ENCODE assay signal across 1 cellular context in the genomic region with DNA sequence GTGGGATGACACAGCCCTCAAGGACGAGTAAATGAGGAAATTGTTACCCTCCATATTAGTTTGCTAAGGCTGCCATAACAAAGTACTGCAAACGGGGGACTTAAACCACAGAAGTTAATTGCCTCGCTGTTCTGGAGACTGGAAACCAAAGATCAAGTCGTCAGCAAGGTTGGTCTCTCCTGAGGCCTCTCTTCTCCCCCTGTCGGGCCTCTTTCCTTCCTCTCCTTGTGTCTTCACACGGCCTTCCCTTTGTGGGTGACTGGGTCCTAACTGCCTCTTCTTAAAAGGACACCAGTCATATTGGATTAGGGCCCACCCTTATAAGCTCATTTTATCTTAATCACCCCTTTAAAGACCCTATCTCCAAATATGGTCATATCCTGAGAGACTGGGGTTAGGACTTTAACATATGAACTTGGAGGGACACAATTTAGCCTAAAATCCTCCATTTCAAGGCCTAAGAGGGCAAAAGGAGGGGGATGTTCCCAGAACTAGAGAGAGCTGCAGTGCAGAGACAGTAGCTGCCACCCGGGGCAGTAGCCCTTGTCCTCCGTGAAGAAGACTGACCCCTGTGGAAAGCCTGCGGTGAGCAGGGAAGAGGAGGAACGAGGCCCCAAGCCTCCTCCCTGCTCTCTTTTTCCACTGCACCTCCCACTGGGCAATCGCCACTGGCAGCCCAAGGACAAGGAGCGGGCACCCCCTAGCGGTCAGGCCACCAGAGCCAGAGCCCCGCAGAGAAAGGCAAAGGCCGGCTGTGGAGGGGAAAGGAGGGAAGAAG.
TF ChIP-seq lines count a peak whose summit lies in the region.

No MANE protein-coding gene starts in this region.

TF ChIP-seq in K562, 482 proteins besides CTCF, POLR2A, EP300 and RAD21 (continued from another document):
- TF ChIP-seq, protein P1, sequence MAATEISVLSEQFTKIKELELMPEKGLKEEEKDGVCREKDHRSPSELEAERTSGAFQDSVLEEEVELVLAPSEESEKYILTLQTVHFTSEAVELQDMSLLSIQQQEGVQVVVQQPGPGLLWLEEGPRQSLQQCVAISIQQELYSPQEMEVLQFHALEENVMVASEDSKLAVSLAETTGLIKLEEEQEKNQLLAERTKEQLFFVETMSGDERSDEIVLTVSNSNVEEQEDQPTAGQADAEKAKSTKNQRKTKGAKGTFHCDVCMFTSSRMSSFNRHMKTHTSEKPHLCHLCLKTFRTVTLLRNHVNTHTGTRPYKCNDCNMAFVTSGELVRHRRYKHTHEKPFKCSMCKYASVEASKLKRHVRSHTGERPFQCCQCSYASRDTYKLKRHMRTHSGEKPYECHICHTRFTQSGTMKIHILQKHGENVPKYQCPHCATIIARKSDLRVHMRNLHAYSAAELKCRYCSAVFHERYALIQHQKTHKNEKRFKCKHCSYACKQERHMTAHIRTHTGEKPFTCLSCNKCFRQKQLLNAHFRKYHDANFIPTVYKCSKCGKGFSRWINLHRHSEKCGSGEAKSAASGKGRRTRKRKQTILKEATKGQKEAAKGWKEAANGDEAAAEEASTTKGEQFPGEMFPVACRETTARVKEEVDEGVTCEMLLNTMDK (IDR thresholded peaks at IDR 0.05; ENCODE audit: borderline replicate concordance, insufficient read depth, low read depth, low read length, poor library complexity, severe bottlenecking) = no peak
- TF ChIP-seq, protein P2, sequence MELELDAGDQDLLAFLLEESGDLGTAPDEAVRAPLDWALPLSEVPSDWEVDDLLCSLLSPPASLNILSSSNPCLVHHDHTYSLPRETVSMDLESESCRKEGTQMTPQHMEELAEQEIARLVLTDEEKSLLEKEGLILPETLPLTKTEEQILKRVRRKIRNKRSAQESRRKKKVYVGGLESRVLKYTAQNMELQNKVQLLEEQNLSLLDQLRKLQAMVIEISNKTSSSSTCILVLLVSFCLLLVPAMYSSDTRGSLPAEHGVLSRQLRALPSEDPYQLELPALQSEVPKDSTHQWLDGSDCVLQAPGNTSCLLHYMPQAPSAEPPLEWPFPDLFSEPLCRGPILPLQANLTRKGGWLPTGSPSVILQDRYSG (tag; conservative IDR thresholded peaks at IDR 0.05; ENCODE audit: low read depth) = no peak
- no peak for TF ChIP-seq HDGF (IDR thresholded peaks at IDR 0.05)
- TF ChIP-seq ZNF696 (CRISPR knock-in tag; conservative IDR thresholded peaks at IDR 0.05) = no peak
- peak in 1 of 2 experiments; percentile 38; a peak in 1 of 4 replicates for TF ChIP-seq RCOR1 (IDR thresholded peaks at IDR 0.05; ENCODE audit: borderline replicate concordance in 1 of 2, low read depth in 2 of 2, low read length in 2 of 2)
- TF ChIP-seq HCFC1 (IDR thresholded peaks at IDR 0.05; ENCODE audit: low read depth, low read length) = no peak
- TF ChIP-seq, protein P3, sequence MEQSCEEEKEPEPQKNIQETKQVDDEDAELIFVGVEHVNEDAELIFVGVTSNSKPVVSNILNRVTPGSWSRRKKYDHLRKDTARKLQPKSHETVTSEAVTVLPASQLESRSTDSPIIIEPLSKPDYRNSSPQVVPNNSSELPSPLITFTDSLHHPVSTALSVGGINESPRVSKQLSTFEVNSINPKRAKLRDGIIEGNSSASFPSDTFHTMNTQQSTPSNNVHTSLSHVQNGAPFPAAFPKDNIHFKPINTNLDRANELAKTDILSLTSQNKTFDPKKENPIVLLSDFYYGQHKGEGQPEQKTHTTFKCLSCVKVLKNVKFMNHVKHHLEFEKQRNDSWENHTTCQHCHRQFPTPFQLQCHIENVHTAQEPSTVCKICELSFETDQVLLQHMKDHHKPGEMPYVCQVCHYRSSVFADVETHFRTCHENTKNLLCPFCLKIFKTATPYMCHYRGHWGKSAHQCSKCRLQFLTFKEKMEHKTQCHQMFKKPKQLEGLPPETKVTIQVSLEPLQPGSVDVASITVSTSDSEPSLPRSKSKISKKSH (CRISPR knock-in tag; IDR thresholded peaks at IDR 0.05) = no peak
- TF ChIP-seq CEBPB (tag; IDR thresholded peaks at IDR 0.05) = no peak
- TF ChIP-seq, protein P4, sequence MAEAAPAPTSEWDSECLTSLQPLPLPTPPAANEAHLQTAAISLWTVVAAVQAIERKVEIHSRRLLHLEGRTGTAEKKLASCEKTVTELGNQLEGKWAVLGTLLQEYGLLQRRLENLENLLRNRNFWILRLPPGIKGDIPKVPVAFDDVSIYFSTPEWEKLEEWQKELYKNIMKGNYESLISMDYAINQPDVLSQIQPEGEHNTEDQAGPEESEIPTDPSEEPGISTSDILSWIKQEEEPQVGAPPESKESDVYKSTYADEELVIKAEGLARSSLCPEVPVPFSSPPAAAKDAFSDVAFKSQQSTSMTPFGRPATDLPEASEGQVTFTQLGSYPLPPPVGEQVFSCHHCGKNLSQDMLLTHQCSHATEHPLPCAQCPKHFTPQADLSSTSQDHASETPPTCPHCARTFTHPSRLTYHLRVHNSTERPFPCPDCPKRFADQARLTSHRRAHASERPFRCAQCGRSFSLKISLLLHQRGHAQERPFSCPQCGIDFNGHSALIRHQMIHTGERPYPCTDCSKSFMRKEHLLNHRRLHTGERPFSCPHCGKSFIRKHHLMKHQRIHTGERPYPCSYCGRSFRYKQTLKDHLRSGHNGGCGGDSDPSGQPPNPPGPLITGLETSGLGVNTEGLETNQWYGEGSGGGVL (CRISPR knock-in tag; IDR thresholded peaks at IDR 0.05) = no peak
- no peak for TF ChIP-seq DPF2 (IDR thresholded peaks at IDR 0.05)
- TF ChIP-seq KAT7 (CRISPR knock-in tag; IDR thresholded peaks at IDR 0.05; ENCODE audit: borderline replicate concordance) = no peak
- no peak for TF ChIP-seq GATAD2A (IDR thresholded peaks at IDR 0.05)
- no peak for TF ChIP-seq ASH1L (IDR thresholded peaks at IDR 0.05; ENCODE audit: borderline replicate concordance, low read depth, partially characterized antibody)
- TF ChIP-seq, protein P5, sequence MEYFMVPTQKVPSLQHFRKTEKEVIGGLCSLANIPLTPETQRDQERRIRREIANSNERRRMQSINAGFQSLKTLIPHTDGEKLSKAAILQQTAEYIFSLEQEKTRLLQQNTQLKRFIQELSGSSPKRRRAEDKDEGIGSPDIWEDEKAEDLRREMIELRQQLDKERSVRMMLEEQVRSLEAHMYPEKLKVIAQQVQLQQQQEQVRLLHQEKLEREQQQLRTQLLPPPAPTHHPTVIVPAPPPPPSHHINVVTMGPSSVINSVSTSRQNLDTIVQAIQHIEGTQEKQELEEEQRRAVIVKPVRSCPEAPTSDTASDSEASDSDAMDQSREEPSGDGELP (CRISPR knock-in tag; IDR thresholded peaks at IDR 0.05; ENCODE audit: borderline replicate concordance) = peak; percentile 30; the same call in 1 of the 2 replicates
- no peak for TF ChIP-seq ILF3 (IDR thresholded peaks at IDR 0.05; ENCODE audit: borderline replicate concordance)
- no peak for TF ChIP-seq ZNF707 (CRISPR knock-in tag; conservative IDR thresholded peaks at IDR 0.05)
- TF ChIP-seq ZNF830 (CRISPR knock-in tag; IDR thresholded peaks at IDR 0.05) = 0 out of 2 replicates have a peak, but pooled peaks have one; percentile 30
- TF ChIP-seq, protein P6, sequence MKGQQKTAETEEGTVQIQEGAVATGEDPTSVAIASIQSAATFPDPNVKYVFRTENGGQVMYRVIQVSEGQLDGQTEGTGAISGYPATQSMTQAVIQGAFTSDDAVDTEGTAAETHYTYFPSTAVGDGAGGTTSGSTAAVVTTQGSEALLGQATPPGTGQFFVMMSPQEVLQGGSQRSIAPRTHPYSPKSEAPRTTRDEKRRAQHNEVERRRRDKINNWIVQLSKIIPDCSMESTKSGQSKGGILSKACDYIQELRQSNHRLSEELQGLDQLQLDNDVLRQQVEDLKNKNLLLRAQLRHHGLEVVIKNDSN (CRISPR knock-in tag; IDR thresholded peaks at IDR 0.05) = no peak
- no peak for TF ChIP-seq TRIM24 (IDR thresholded peaks at IDR 0.05)
- TF ChIP-seq DIDO1 (tag; IDR thresholded peaks at IDR 0.05; ENCODE audit: low read depth) = no peak
- peak; percentile 80 for TF ChIP-seq XRCC5 (IDR thresholded peaks at IDR 0.05; ENCODE audit: low read depth, low read length)
- peak; percentile 55; the same call in 1 of the 2 replicates for TF ChIP-seq RB1 (IDR thresholded peaks at IDR 0.05; ENCODE audit: low read depth)
- TF ChIP-seq TRIM28 (IDR thresholded peaks at IDR 0.05) = no peak
- peak; percentile 34; the same call in 1 of the 2 replicates for TF ChIP-seq KLF16 (IDR thresholded peaks at IDR 0.05)
- TF ChIP-seq MAZ (CRISPR knock-in tag; conservative IDR thresholded peaks at IDR 0.05 in 1 of 2, IDR thresholded peaks at IDR 0.05 in 1 of 2) = peak; percentile 55 to 64; a peak in 2 of 4 replicates
- TF ChIP-seq SNIP1 (IDR thresholded peaks at IDR 0.05; ENCODE audit: low read depth) = no peak
- no peak for TF ChIP-seq DNMT1 (IDR thresholded peaks at IDR 0.05)
- no peak for TF ChIP-seq NCOR1 (IDR thresholded peaks at IDR 0.05)
